ENCODE assay signal across 34 cellular contexts in genomic region chr9:104738452-104738851, GRCh38. TPM values are rescaled to one million over a fixed set of nuclear protein-coding genes. Genes with fewer than 3 reads are reported as not detected.
"Had no signal": no experiment of that assay in that cellular context is flagged by ENCODE, and none has a peak within 500 bp of the region (broad histone marks: within the 10 kb centered on the region; RNA-seq: fewer than 3 reads in every experiment).

No MANE protein-coding gene starts in this region.

- H3K4me1 ChIP-seq: body of pancreas, breast epithelium, Peyer's patch had no signal

- H3K4me3 Mint-ChIP-seq: activated CD4-positive, alpha-beta T cell treated with anti-CD3 and anti-CD28 coated beads, Interleukin-2, amount 10 ng/mL, durations not matched to agents 24 days and 14 days; activated CD8-positive, alpha-beta T cell treated with anti-CD3 and anti-CD28 coated beads, Interleukin-2, amount 10 ng/mL, durations not matched to agents 7 days and 5 days; activated naive CD4-positive, alpha-beta T cell treated with anti-CD3 and anti-CD28 coated beads, Interleukin-2, amount 50 U/mL, for 24 hours; activated naive CD8-positive, alpha-beta T cell treated with anti-CD3 and anti-CD28 coated beads, Interleukin-2, amount 10 ng/mL, durations not matched to agents 7 days and 5 days; activated T-cell treated with anti-CD3 and anti-CD28 coated beads, Interleukin-2, amount 50 U/mL, for 24 hours had no signal

- DNase-seq: activated CD4-positive, alpha-beta T cell treated with anti-CD3 and anti-CD28 coated beads, Interleukin-2, amount 10 ng/mL, durations not matched to agents 24 days and 14 days; activated CD4-positive, alpha-beta T cell treated with anti-CD3 and anti-CD28 coated beads, Interleukin-2, amount 50 U/mL, for 48 hours; activated CD8-positive, alpha-beta T cell treated with anti-CD3 and anti-CD28 coated beads, Interleukin-2, amount 10 ng/mL, durations not matched to agents 7 days and 5 days; activated gamma-delta T cell; activated naive CD4-positive, alpha-beta T cell treated with Interleukin-2 at 50 U/mL for 16 hours; activated naive CD8-positive, alpha-beta T cell treated with anti-CD3 and anti-CD28 coated beads, Interleukin-2, amount 10 ng/mL, durations not matched to agents 7 days and 5 days; activated T-cell treated with anti-CD3 and anti-CD28 coated beads, Interleukin-2, amount 50 U/mL, for 24 hours; body of pancreas; NCI-H1105; NCI-H1417 treated with DMSO at 0.1 percent for 48 hours; NCI-H187 treated with DMSO at 0.1 percent for 48 hours; NCI-H2081; NCI-H2171 treated with DMSO at 0.1 percent for 48 hours; NCI-H226; NCI-H446 treated with DMSO at 0.1 percent for 48 hours; NCI-H524 treated with DMSO at 0.1 percent for 48 hours; PC-3; Peyer's patch; RPMI8226; SIG-M5; SW 1271; T-helper 1 cell; T-helper 2 cell; T-helper 9 cell; WERI-Rb-1 had no signal

- H3K27me3 ChIP-seq: body of pancreas, breast epithelium, Peyer's patch had no signal

- ATAC-seq: activated CD8-positive, alpha-beta T cell treated with anti-CD3 and anti-CD28 coated beads, Interleukin-2, amount 10 ng/mL, durations not matched to agents 7 days and 5 days; body of pancreas; PC-3; Right ventricle myocardium inferior had no signal

- FAIRE-seq: astrocyte had no signal

- H3K4me1 Mint-ChIP-seq: activated naive CD8-positive, alpha-beta T cell treated with anti-CD3 and anti-CD28 coated beads, Interleukin-2, amount 10 ng/mL, durations not matched to agents 7 days and 5 days had no signal

- H3K36me3 ChIP-seq: breast epithelium, Peyer's patch, WERI-Rb-1 had no signal

- H3K4me3 ChIP-seq: body of pancreas, breast epithelium, Peyer's patch had no signal

- H3K27ac ChIP-seq: body of pancreas, breast epithelium, Peyer's patch, WERI-Rb-1 had no signal

- H3K27ac Mint-ChIP-seq: activated CD4-positive, alpha-beta T cell treated with anti-CD3 and anti-CD28 coated beads, Interleukin-2, amount 10 ng/mL, durations not matched to agents 24 days and 14 days; activated CD8-positive, alpha-beta T cell treated with anti-CD3 and anti-CD28 coated beads, Interleukin-2, amount 10 ng/mL, durations not matched to agents 7 days and 5 days; activated naive CD4-positive, alpha-beta T cell treated with anti-CD3 and anti-CD28 coated beads, Interleukin-2, amount 50 U/mL, for 24 hours; activated naive CD8-positive, alpha-beta T cell treated with anti-CD3 and anti-CD28 coated beads, Interleukin-2, amount 10 ng/mL, durations not matched to agents 7 days and 5 days; activated T-cell treated with anti-CD3 and anti-CD28 coated beads, Interleukin-2, amount 50 U/mL, for 24 hours; activated T-helper 2 cell treated with anti-CD3 and anti-CD28 coated beads, Interferon-gamma antibody, Interleukin-2, Interleukin-4, amounts not matched to agents 10 μg/mL and 5 μg/mL and 100 μg/mL, durations not matched to agents 14 hours and 24 hours and 36 hours had no signal

- H3K9me3 ChIP-seq: body of pancreas, breast epithelium, Peyer's patch had no signal

- H3K9me3 Mint-ChIP-seq: activated CD4-positive, alpha-beta T cell treated with anti-CD3 and anti-CD28 coated beads, Interleukin-2, amount 10 ng/mL, durations not matched to agents 24 days and 14 days; activated naive CD4-positive, alpha-beta T cell treated with anti-CD3 and anti-CD28 coated beads, Interleukin-2, amount 50 U/mL, for 24 hours; activated naive CD8-positive, alpha-beta T cell treated with anti-CD3 and anti-CD28 coated beads, Interleukin-2, amount 10 ng/mL, durations not matched to agents 7 days and 5 days; activated T-cell treated with anti-CD3 and anti-CD28 coated beads, Interleukin-2, amount 50 U/mL, for 24 hours; activated T-helper 2 cell treated with anti-CD3 and anti-CD28 coated beads, Interferon-gamma antibody, Interleukin-2, Interleukin-4, amounts not matched to agents 10 μg/mL and 5 μg/mL and 100 μg/mL, durations not matched to agents 14 hours and 24 hours and 36 hours had no signal

- H3K36me3 Mint-ChIP-seq: activated naive CD8-positive, alpha-beta T cell treated with anti-CD3 and anti-CD28 coated beads, Interleukin-2, amount 10 ng/mL, durations not matched to agents 7 days and 5 days had no signal

- H3K27me3 Mint-ChIP-seq: activated CD4-positive, alpha-beta T cell treated with anti-CD3 and anti-CD28 coated beads, Interleukin-2, amount 10 ng/mL, durations not matched to agents 24 days and 14 days; activated naive CD4-positive, alpha-beta T cell treated with anti-CD3 and anti-CD28 coated beads, Interleukin-2, amount 50 U/mL, for 24 hours; activated naive CD8-positive, alpha-beta T cell treated with anti-CD3 and anti-CD28 coated beads, Interleukin-2, amount 10 ng/mL, durations not matched to agents 7 days and 5 days; activated T-cell treated with anti-CD3 and anti-CD28 coated beads, Interleukin-2, amount 50 U/mL, for 24 hours had no signal

RNA-seq across cellular contexts. Expression of gene OR13D1, which starts 44.1 kb away (rescaled TPM):
- total RNA-seq: activated CD4-positive, alpha-beta T cell treated with anti-CD3 and anti-CD28 coated beads, Interleukin-2, amount 10 ng/mL, durations not matched to agents 24 days and 14 days; activated CD8-positive, alpha-beta T cell treated with anti-CD3 and anti-CD28 coated beads, Interleukin-2, amount 10 ng/mL, durations not matched to agents 7 days and 5 days; activated naive CD8-positive, alpha-beta T cell treated with anti-CD3 and anti-CD28 coated beads, Interleukin-2, amount 10 ng/mL, durations not matched to agents 7 days and 5 days; activated T-helper 2 cell treated with anti-CD3 and anti-CD28 coated beads, Interferon-gamma antibody, Interleukin-2, Interleukin-4, amounts not matched to agents 10 μg/mL and 5 μg/mL and 100 μg/mL, durations not matched to agents 14 hours and 24 hours and 36 hours; astrocyte; body of pancreas; breast epithelium; cardiac septum; M059J; PC-3; Peyer's patch; Right ventricle myocardium inferior; SK-MEL-5 had no signal
- polyA plus RNA-seq: adipose tissue had no signal
